In genomic region chr2:115161531-115162453, GRCh38 we compare ENCODE assay signal across 11 cellular contexts.
DNase-seq lines count a peak whose midpoint lies in the region; ATAC-seq and TF ChIP-seq lines count a peak whose summit lies in the region.
"Had no signal": no experiment of that assay in that cellular context is flagged by ENCODE, and none has a peak within 500 bp of the region (broad histone marks: within the 10 kb centered on the region; RNA-seq: fewer than 3 reads in every experiment).

No MANE protein-coding gene starts in this region.

- H3K36me3 Mint-ChIP-seq in neural crest cell (ENCODE audit: low read depth): no peaks in the 10 kb centered on the region

- H3K4me3 ChIP-seq in lower leg skin (ENCODE audit: low read depth, poor library complexity, severe bottlenecking) (no peak overlapping the region), uterus (no peak overlapping the region)

- no peak overlapping the region for H3K27ac ChIP-seq in uterus

- 1% methylated on average over 57 to 58 of the region's 113 CpGs for WGBS in lower leg skin, 2 donors

- H3K4me1 Mint-ChIP-seq in neural crest cell: peaks cover 12% of the 10 kb centered on the region

- no peaks in the 10 kb centered on the region for H3K36me3 ChIP-seq in uterus

- intact Hi-C loops in lower leg skin (cut with DNase I; ENCODE audit: low total_unique reads) (no loop called here), uterus (cut with DNase I; ENCODE audit: low total_unique reads) (no loop called here)

- H3K4me3 Mint-ChIP-seq in neural crest cell: peak overlapping the region; percentile 87

- peaks cover 70% of the 10 kb centered on the region for H3K27me3 Mint-ChIP-seq in neural crest cell (ENCODE audit: low read depth)

- peaks cover 0 to 5% of the 10 kb centered on the region in 2 donors for H3K4me1 ChIP-seq in uterus

- H3K27me3 ChIP-seq in uterus: peaks cover 0 to 15% of the 10 kb centered on the region in 2 donors

- no peaks in the 10 kb centered on the region for H3K9me3 Mint-ChIP-seq in neural crest cell

- H3K27ac Mint-ChIP-seq in neural crest cell (ENCODE audit: unreplicated experiment): no peak overlapping the region

- TF ChIP-seq CTCF in neural crest cell (conservative IDR thresholded peaks at IDR 0.05): no peak
- no peak for TF ChIP-seq CTCF in lower leg skin (IDR thresholded peaks at IDR 0.05)
- TF ChIP-seq CTCF in uterus (IDR thresholded peaks at IDR 0.05): no peak

- H3K9me3 ChIP-seq in uterus: no peaks in the 10 kb centered on the region

- ATAC-seq in esophagus mucosa (peak; percentile 22), GM21576 (IDR thresholded peaks at IDR 0.05; ENCODE audit: unreplicated experiment) (no peak)
- ATAC-seq: PC-3 had no signal

- TF ChIP-seq POLR2A in lower leg skin (IDR thresholded peaks at IDR 0.05) (no peak), uterus (IDR thresholded peaks at IDR 0.05) (no peak)

- peak; percentile 42 for DNase-seq in D341Med (ENCODE audit: low spot score)
- DNase-seq in NCI-H1694 (lab: John Stamatoyannopoulos, UW): peak; percentile 35
- peak; percentile 24 for DNase-seq in neural crest cell (ENCODE audit: low read depth, low spot score)
- no peak for DNase-seq in lower leg skin (ENCODE audit: low spot score in 2 of 2)
- DNase-seq in Kasumi-1 (lab: John Stamatoyannopoulos, UW): no peak
- no peak for DNase-seq in uterus
- DNase-seq: activated CD8-positive, alpha-beta memory T cell treated with anti-CD3 and anti-CD28 coated beads for 24 hours; DND-41; PC-3 had no signal

Comparison
In these comparisons a context has a peak if more than half of its experiments do, and no peak if none do; other contexts are left out.
1. DNase-seq: peak in D341Med (single experiment), NCI-H1694 (single experiment) and neural crest cell (single experiment); none in lower leg skin (0 of 2), Kasumi-1 (0 of 2) and uterus (0 of 2).